Comparison of ENCODE assay signal across 24 cellular contexts in the genomic region with DNA sequence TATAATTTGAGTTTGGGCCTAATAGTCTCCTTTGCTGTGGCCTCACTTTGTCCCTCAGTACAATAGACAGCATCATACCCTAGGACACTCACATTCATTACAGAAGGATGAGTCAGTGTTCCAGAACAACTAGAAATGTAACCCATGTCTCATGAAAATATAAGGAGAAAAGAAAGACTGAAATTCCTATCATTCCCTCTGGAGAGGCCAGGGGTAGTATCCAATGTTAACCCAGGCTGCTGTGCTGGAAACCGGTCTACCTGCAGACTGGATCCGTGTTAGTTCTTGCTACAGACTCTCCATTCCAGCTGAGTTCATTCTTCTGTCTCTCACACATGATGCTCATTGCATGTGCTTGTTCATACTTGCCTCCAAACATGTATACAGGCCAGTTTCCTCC.
DNase-seq lines count a peak whose midpoint lies in the region; ATAC-seq and TF ChIP-seq lines count a peak whose summit lies in the region.
"Had no signal": no experiment of that assay in that cellular context is flagged by ENCODE, and none has a peak within 500 bp of the region (broad histone marks: within the 10 kb centered on the region; RNA-seq: fewer than 3 reads in every experiment).

No MANE protein-coding gene starts in this region.

- intact Hi-C loops in mucosa of descending colon (cut with DNase I, micrococcal nuclease), result no loop called here

- ATAC-seq in esophagus mucosa (peak; percentile 37), HG03139 (IDR thresholded peaks at IDR 0.05; ENCODE audit: unreplicated experiment) (no peak), mucosa of descending colon (no peak), HG02798 (IDR thresholded peaks at IDR 0.05; ENCODE audit: poor library complexity, unreplicated experiment) (no peak)
- ATAC-seq: naive thymus-derived CD8-positive, alpha-beta T cell; right lobe of liver; stimulated activated naive CD8-positive, alpha-beta T cell treated with anti-CD3 and anti-CD28 coated beads, Interleukin-15, amount 100 ng/mL, for 72 hours had no signal

- no peaks in the 10 kb centered on the region for H3K9me3 ChIP-seq in mucosa of descending colon
- H3K9me3 ChIP-seq: BE2C, ovary, right lobe of liver had no signal

- DNase-seq in GM03348 (ENCODE audit: low spot score), result peak; percentile 32
- DNase-seq in NCI-H226, result peak; percentile 52
- DNase-seq in renal cortical epithelial cell (ENCODE audit: low read depth), result peak; percentile 13
- DNase-seq in NCI-H128 (lab: John Stamatoyannopoulos, UW; ENCODE audit: unreplicated experiment), result no peak
- DNase-seq in mucosa of descending colon, result no peak
- DNase-seq: activated CD4-positive, alpha-beta T cell treated with anti-CD3 and anti-CD28 coated beads for 48 hours; activated effector memory CD4-positive, alpha-beta T cell treated with anti-CD3 and anti-CD28 coated beads, Interleukin-2, amount 50 U/mL, for 16 hours; amygdala; BE2C; H9; hippocampal formation; kidney; naive thymus-derived CD8-positive, alpha-beta T cell; NCI-H1092; NCI-H524; ovary; right lobe of liver; Right ventricle myocardium superior; stimulated activated CD4-positive, alpha-beta T cell treated with anti-CD3 and anti-CD28 coated beads, Interleukin-2, amount 100 ng/mL, for 24 hours; stimulated activated naive CD8-positive, alpha-beta T cell treated with anti-CD3 and anti-CD28 coated beads, Interleukin-15, amount 100 ng/mL, for 72 hours; T-helper 1 cell had no signal

- TF ChIP-seq CTCF in mucosa of descending colon (IDR thresholded peaks at IDR 0.05), result no peak

- no peaks in the 10 kb centered on the region for H3K4me1 ChIP-seq in mucosa of descending colon (ENCODE audit: low read depth)
- H3K4me1 ChIP-seq: BE2C, right lobe of liver had no signal

- no peak overlapping the region for H3K4me3 ChIP-seq in mucosa of descending colon
- H3K4me3 ChIP-seq: ovary, right lobe of liver had no signal

- no peaks in the 10 kb centered on the region for H3K36me3 ChIP-seq in mucosa of descending colon (ENCODE audit: low read depth)
- H3K36me3 ChIP-seq: BE2C, ovary, right lobe of liver had no signal

Comparison
In these comparisons a context has a peak if more than half of its experiments do, and no peak if none do; other contexts are left out.
1. DNase-seq: peak in GM03348 (single experiment), NCI-H226 (single experiment) and renal cortical epithelial cell (single experiment); none in NCI-H128 (single experiment) and mucosa of descending colon (0 of 3).